ENCODE assay signal across 20 cellular contexts in the genomic region with DNA sequence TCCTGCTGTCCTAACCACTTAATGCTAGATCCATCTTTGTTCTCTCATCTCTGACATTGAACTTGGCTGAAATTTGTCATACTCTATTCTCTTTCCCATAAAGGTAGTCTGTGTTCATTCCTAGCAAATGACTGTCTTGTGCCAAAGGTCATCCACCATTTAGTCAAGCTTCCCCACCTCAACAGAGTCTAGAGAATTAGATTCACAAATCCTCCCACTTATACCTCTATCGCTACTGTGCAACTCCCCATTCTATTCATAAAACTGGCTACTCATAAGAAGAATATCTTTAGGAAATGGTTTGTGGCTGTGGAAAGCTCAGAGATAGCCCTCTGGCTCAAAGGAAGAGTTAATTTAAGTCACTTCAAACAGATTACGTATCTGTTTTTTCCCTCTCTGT. TPM values are rescaled to one million over a fixed set of nuclear protein-coding genes. Genes with fewer than 3 reads are reported as not detected.
A peak's percentile ranks its signal among the peaks of the same experiment; 100 is the strongest.
DNase-seq lines count a peak whose midpoint lies in the region; ATAC-seq and TF ChIP-seq lines count a peak whose summit lies in the region.
"Had no signal": no experiment of that assay in that cellular context is flagged by ENCODE, and none has a peak within 500 bp of the region (broad histone marks: within the 10 kb centered on the region; RNA-seq: fewer than 3 reads in every experiment).

No MANE protein-coding gene starts in this region.

- peaks cover 66% of the 10 kb centered on the region for H3K4me1 Mint-ChIP-seq in activated CD4-positive, alpha-beta T cell treated with anti-CD3 and anti-CD28 coated beads, Interleukin-2, amount 10 ng/mL, durations not matched to agents 24 days and 14 days
- H3K4me1 Mint-ChIP-seq in activated naive CD8-positive, alpha-beta T cell treated with anti-CD3 and anti-CD28 coated beads, Interleukin-2, amount 50 U/mL, for 24 hours = peaks cover 80% of the 10 kb centered on the region

- H3K4me3 ChIP-seq in A673 (ENCODE audit: low read depth, low read length, poor library complexity, severe bottlenecking) = no peak overlapping the region
- H3K4me3 ChIP-seq: ascending aorta had no signal

- H3K36me3 ChIP-seq in A673 (ENCODE audit: insufficient read depth, low read length, poor library complexity, severe bottlenecking) = no peaks in the 10 kb centered on the region
- H3K36me3 ChIP-seq: ascending aorta had no signal

- intact Hi-C loops in activated CD4-positive, alpha-beta T cell treated with anti-CD3 and anti-CD28 coated beads, Interleukin-2, amount 10 ng/mL, durations not matched to agents 24 days and 14 days (cut with micrococcal nuclease) = loop anchor here (1.0 kb wide), 4 partner anchors 9 to 49 kb away; no protein-coding TSS in a partner anchor
- intact Hi-C loops in A673 (cut with micrococcal nuclease; ENCODE audit: unreplicated experiment) = no loop called here

- POLR2A ChIA-PET in A673 (lab: Charles Lee; ENCODE audit: low non-redundant PET) = no interaction called here

- H3K9me3 ChIP-seq in A673 (ENCODE audit: low read depth, low read length, poor library complexity, severe bottlenecking) = no peaks in the 10 kb centered on the region
- H3K9me3 ChIP-seq: ascending aorta had no signal

- no TSS peak for BruUV-seq in A673 (replicated peaks; lab: Mats Ljungman, UMichigan)

- CTCF ChIA-PET in A673 (lab: Charles Lee) = no interaction called here

- no peaks in the 10 kb centered on the region for H3K27me3 Mint-ChIP-seq in activated CD4-positive, alpha-beta T cell treated with anti-CD3 and anti-CD28 coated beads, Interleukin-2, amount 10 ng/mL, durations not matched to agents 24 days and 14 days
- H3K27me3 Mint-ChIP-seq in activated naive CD8-positive, alpha-beta T cell treated with anti-CD3 and anti-CD28 coated beads, Interleukin-2, amount 50 U/mL, for 24 hours = no peaks in the 10 kb centered on the region

- peaks cover 3% of the 10 kb centered on the region for H3K9me3 Mint-ChIP-seq in activated CD4-positive, alpha-beta T cell treated with anti-CD3 and anti-CD28 coated beads, Interleukin-2, amount 10 ng/mL, durations not matched to agents 24 days and 14 days
- no peaks in the 10 kb centered on the region for H3K9me3 Mint-ChIP-seq in activated naive CD8-positive, alpha-beta T cell treated with anti-CD3 and anti-CD28 coated beads, Interleukin-2, amount 50 U/mL, for 24 hours
- H3K9me3 Mint-ChIP-seq: endodermal cell, H9, neural crest cell had no signal

- H3K27ac ChIP-seq in A673 (ENCODE audit: low read depth, low read length, poor library complexity, severe bottlenecking) = no peak overlapping the region

- peak overlapping the region; percentile 61 for H3K4me3 Mint-ChIP-seq in activated CD4-positive, alpha-beta T cell treated with anti-CD3 and anti-CD28 coated beads, Interleukin-2, amount 10 ng/mL, durations not matched to agents 24 days and 14 days
- H3K4me3 Mint-ChIP-seq in activated naive CD8-positive, alpha-beta T cell treated with anti-CD3 and anti-CD28 coated beads, Interleukin-2, amount 50 U/mL, for 24 hours = peak overlapping the region; percentile 22
- H3K4me3 Mint-ChIP-seq: endodermal cell, H9, neural crest cell had no signal

- H3K36me3 Mint-ChIP-seq in activated CD4-positive, alpha-beta T cell treated with anti-CD3 and anti-CD28 coated beads, Interleukin-2, amount 10 ng/mL, durations not matched to agents 24 days and 14 days (ENCODE audit: low read depth) = peaks cover 5% of the 10 kb centered on the region
- no peaks in the 10 kb centered on the region for H3K36me3 Mint-ChIP-seq in activated naive CD8-positive, alpha-beta T cell treated with anti-CD3 and anti-CD28 coated beads, Interleukin-2, amount 50 U/mL, for 24 hours (ENCODE audit: low read depth)

- no peaks in the 10 kb centered on the region for H3K4me1 ChIP-seq in A673 (ENCODE audit: insufficient read depth, low read length, poor library complexity, severe bottlenecking)

- TF ChIP-seq CTCF in A673 (conservative IDR thresholded peaks at IDR 0.05; ENCODE audit: low read depth, low read length) = no peak

- peak; percentile 94 for ATAC-seq in activated naive CD8-positive, alpha-beta T cell treated with anti-CD3 and anti-CD28 coated beads, Interleukin-2, amount 50 U/mL, for 24 hours
- ATAC-seq in HG02973 (IDR thresholded peaks at IDR 0.05; ENCODE audit: unreplicated experiment) = no peak
- no peak for ATAC-seq in HG02571 (IDR thresholded peaks at IDR 0.05; ENCODE audit: unreplicated experiment)

- H3K27me3 ChIP-seq in A673 (replicated peaks; ENCODE audit: insufficient read depth, low read depth, low read length, poor library complexity) = no peaks in the 10 kb centered on the region
- H3K27me3 ChIP-seq: ascending aorta had no signal

- H3K27ac Mint-ChIP-seq in activated CD4-positive, alpha-beta T cell treated with anti-CD3 and anti-CD28 coated beads, Interleukin-2, amount 10 ng/mL, durations not matched to agents 24 days and 14 days = peak overlapping the region; percentile 84
- peak overlapping the region; percentile 86 for H3K27ac Mint-ChIP-seq in activated naive CD8-positive, alpha-beta T cell treated with anti-CD3 and anti-CD28 coated beads, Interleukin-2, amount 50 U/mL, for 24 hours
- H3K27ac Mint-ChIP-seq: endodermal cell, H9, progenitor cell of endocrine pancreas had no signal

- DNase-seq in activated CD4-positive, alpha-beta T cell treated with anti-CD3 and anti-CD28 coated beads, Interleukin-2, amount 10 ng/mL, durations not matched to agents 24 days and 14 days = peak; percentile 55
- DNase-seq in activated CD4-positive, alpha-beta T cell treated with anti-CD3 and anti-CD28 coated beads, Interleukin-2, amount 50 U/mL, for 48 hours = no peak
- DNase-seq in M059J (ENCODE audit: low read depth) (peak; percentile 16), renal cortical epithelial cell (ENCODE audit: low read depth) (peak; percentile 19), A673 (ENCODE audit: low spot score) (no peak)
- DNase-seq in activated naive CD8-positive, alpha-beta T cell treated with anti-CD3 and anti-CD28 coated beads, Interleukin-2, amount 50 U/mL, for 24 hours = no peak
- DNase-seq: EL; endodermal cell; H9; KG1; NCI-H1694; NCI-H748 treated with DMSO at 0.1 percent for 48 hours; small intestine; stimulated activated CD4-positive, alpha-beta T cell treated with anti-CD3 and anti-CD28 coated beads, Interleukin-2, amount 100 ng/mL, for 48 hours; SW 1271 had no signal

RNA-seq across cellular contexts. Expression of gene MBNL1, which starts 59.7 kb away (rescaled TPM):
- 296 and 298 TPM in 2 replicates for total RNA-seq in activated CD4-positive, alpha-beta T cell treated with anti-CD3 and anti-CD28 coated beads, Interleukin-2, amount 10 ng/mL, durations not matched to agents 24 days and 14 days
- 187 and 201 TPM in 2 replicates for total RNA-seq in M059J (2014; rRNA removed; shearing (Covaris generic))
- total RNA-seq in renal cortical epithelial cell (76.8 and 110 TPM in 2 replicates), A673 (2021) (99.6 and 117 TPM in 2 replicates)

Comparison
In these comparisons a context has a peak if more than half of its experiments do, and no peak if none do; other contexts are left out.
1. DNase-seq: peak in activated CD4-positive, alpha-beta T cell treated with anti-CD3 and anti-CD28 coated beads, Interleukin-2, amount 10 ng/mL, durations not matched to agents 24 days and 14 days (single experiment), M059J (single experiment) and renal cortical epithelial cell (single experiment); none in activated CD4-positive, alpha-beta T cell treated with anti-CD3 and anti-CD28 coated beads, Interleukin-2, amount 50 U/mL, for 48 hours (0 of 2), activated naive CD8-positive, alpha-beta T cell treated with anti-CD3 and anti-CD28 coated beads, Interleukin-2, amount 50 U/mL, for 24 hours (single experiment) and A673 (single experiment).